In genomic region chr15:72169236-72169920, GRCh38 we compare ENCODE assay signal across 1 cellular context.
TF ChIP-seq lines count a peak whose summit lies in the region.

No MANE protein-coding gene starts in this region.

TF ChIP-seq in GM12878, 131 proteins besides CTCF, POLR2A, EP300 and RAD21:
- no peak for TF ChIP-seq NBN (IDR thresholded peaks at IDR 0.05)
- TF ChIP-seq ZBTB40 (IDR thresholded peaks at IDR 0.05; ENCODE audit: borderline replicate concordance) = no peak
- no peak for TF ChIP-seq HDGF (IDR thresholded peaks at IDR 0.05)
- no peak for TF ChIP-seq BMI1 (IDR thresholded peaks at IDR 0.05; ENCODE audit: borderline replicate concordance)
- TF ChIP-seq RAD51 (IDR thresholded peaks at IDR 0.05) = no peak
- TF ChIP-seq BHLHE40 (IDR thresholded peaks at IDR 0.05; ENCODE audit: borderline replicate concordance in 1 of 2, low read depth in 2 of 2, low read length in 1 of 2) = no peak
- no peak for TF ChIP-seq SRF (IDR thresholded peaks at IDR 0.05; ENCODE audit: low read depth in 2 of 2, low read length in 2 of 2)
- TF ChIP-seq MAX (IDR thresholded peaks at IDR 0.05; ENCODE audit: low read depth, low read length) = no peak
